Comparison of ENCODE assay signal across 25 cellular contexts in the genomic region with DNA sequence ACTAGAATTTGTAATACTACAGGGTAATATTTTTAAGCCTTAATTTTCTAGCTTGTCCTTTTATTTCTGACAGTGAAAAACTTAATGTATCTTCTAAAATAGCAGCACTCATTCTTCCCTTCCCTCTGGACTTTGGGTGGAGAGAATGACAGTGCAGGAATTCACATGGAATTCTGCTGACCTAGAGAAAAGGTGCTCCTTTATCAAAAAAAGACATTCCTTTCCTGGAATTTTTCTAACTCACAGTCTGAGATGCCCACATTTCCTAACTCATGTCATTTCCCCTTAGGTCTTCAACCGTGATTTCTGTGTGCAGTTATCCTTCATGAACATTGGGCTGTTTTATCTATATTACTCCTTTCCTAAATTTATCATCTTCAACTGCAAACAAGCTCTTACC.
"Had no signal": no experiment of that assay in that cellular context is flagged by ENCODE, and none has a peak within 500 bp of the region (broad histone marks: within the 10 kb centered on the region; RNA-seq: fewer than 3 reads in every experiment).

No MANE protein-coding gene starts in this region.

- FAIRE-seq: HTR-8/SVneo, RCC 7860 had no signal

- H3K4me1 ChIP-seq: SJSA1 had no signal

- H3K36me3 ChIP-seq: MG63, SJSA1 had no signal

- H3K27ac ChIP-seq: HL-60, SJSA1, SK-N-MC had no signal

- H3K9me3 ChIP-seq: MG63, SJSA1 had no signal

- H3K27me3 ChIP-seq: MG63, SJSA1 had no signal

- DNase-seq: Karpas-422, KG1, MG63, NCI-H1092, NCI-H1105 treated with DMSO at 0.1 percent for 48 hours, NCI-H1417 treated with DMSO at 0.1 percent for 48 hours, NCI-H146, NCI-H1694 treated with DMSO at 0.1 percent for 48 hours, NCI-H1930, NCI-H2081, NCI-H2107, NCI-H2227 treated with DMSO at 0.1 percent for 48 hours, NCI-H446, NCI-H510A, NCI-H524 treated with DMSO at 0.1 percent for 48 hours, NCI-H69, NCI-H774, Right ventricle myocardium superior, RPMI8226, SIG-M5 had no signal

- H3K4me3 ChIP-seq: MG63, SJSA1, SK-N-MC had no signal
